1 cellular context compared by ENCODE assay signal in genomic region chr5:79514391-79515105, GRCh38.
A peak's percentile ranks its signal among the peaks of the same experiment; 100 is the strongest.
TF ChIP-seq lines count a peak whose summit lies in the region.

No MANE protein-coding gene starts in this region.

TF ChIP-seq in HepG2, 621 proteins besides CTCF, POLR2A, EP300 and RAD21 (continued from another document and continues in another):
- TF ChIP-seq CAMTA2 (CRISPR knock-in tag; IDR thresholded peaks at IDR 0.05; ENCODE audit: borderline replicate concordance), result no peak
- TF ChIP-seq HMG20A (CRISPR knock-in tag; IDR thresholded peaks at IDR 0.05; ENCODE audit: borderline replicate concordance), result no peak; the same call in 1 of the 2 replicates
- 0 out of 2 replicates have a peak, but pooled peaks have one; percentile 60 for TF ChIP-seq SAFB2 (CRISPR knock-in tag; IDR thresholded peaks at IDR 0.05; ENCODE audit: borderline replicate concordance, low read depth)
- peak; percentile 68; the same call in 1 of the 2 replicates for TF ChIP-seq ZGPAT (CRISPR knock-in tag; IDR thresholded peaks at IDR 0.05)
- TF ChIP-seq NFE2L1 (CRISPR knock-in tag; IDR thresholded peaks at IDR 0.05; ENCODE audit: borderline replicate concordance), result no peak
- 0 out of 2 replicates have a peak, but pooled peaks have one; percentile 14 for TF ChIP-seq RELA (CRISPR knock-in tag; IDR thresholded peaks at IDR 0.05)
- TF ChIP-seq IKZF4 (CRISPR knock-in tag; IDR thresholded peaks at IDR 0.05; ENCODE audit: borderline replicate concordance, low read depth, not compliant biosample characterization), result no peak
- TF ChIP-seq PREB (CRISPR knock-in tag; IDR thresholded peaks at IDR 0.05), result no peak
- no peak for TF ChIP-seq STAG1 (CRISPR knock-in tag; IDR thresholded peaks at IDR 0.05)
- TF ChIP-seq HHEX (CRISPR knock-in tag; IDR thresholded peaks at IDR 0.05), result no peak
- no peak for TF ChIP-seq CENPT (CRISPR knock-in tag; IDR thresholded peaks at IDR 0.05; ENCODE audit: low read depth)
- TF ChIP-seq ZNF142 (CRISPR knock-in tag; IDR thresholded peaks at IDR 0.05), result peak; percentile 13; the same call in 1 of the 2 replicates
- TF ChIP-seq ZSCAN9 (CRISPR knock-in tag; IDR thresholded peaks at IDR 0.05; ENCODE audit: borderline replicate concordance), result peak; percentile 42; the same call in 1 of the 2 replicates
- TF ChIP-seq THYN1 (CRISPR knock-in tag; IDR thresholded peaks at IDR 0.05; ENCODE audit: borderline replicate concordance, low read depth), result no peak
- TF ChIP-seq ZNF256 (CRISPR knock-in tag; conservative IDR thresholded peaks at IDR 0.05), result no peak
- 0 out of 2 replicates have a peak, but pooled peaks have one; percentile 30 for TF ChIP-seq HOXA9 (CRISPR knock-in tag; IDR thresholded peaks at IDR 0.05; ENCODE audit: borderline replicate concordance)
- no peak; the same call in 1 of the 2 replicates for TF ChIP-seq KDM5A (IDR thresholded peaks at IDR 0.05; ENCODE audit: borderline replicate concordance, low read length)
- 0 out of 2 replicates have a peak, but pooled peaks have one; percentile 17 for TF ChIP-seq ZBTB42 (CRISPR knock-in tag; IDR thresholded peaks at IDR 0.05)
- no peak for TF ChIP-seq ZMAT3 (CRISPR knock-in tag; conservative IDR thresholded peaks at IDR 0.05)
- TF ChIP-seq TRIM22 (IDR thresholded peaks at IDR 0.05), result no peak
- TF ChIP-seq KLF9 (CRISPR knock-in tag; IDR thresholded peaks at IDR 0.05; ENCODE audit: low read depth), result no peak
- TF ChIP-seq USF2 (IDR thresholded peaks at IDR 0.05; ENCODE audit: low read depth, low read length), result no peak
- TF ChIP-seq USF2 (CRISPR knock-in tag; IDR thresholded peaks at IDR 0.05; ENCODE audit: borderline replicate concordance), result peak; percentile 93; the same call in 1 of the 2 replicates
- peak; percentile 69; the same call in 1 of the 2 replicates for TF ChIP-seq ZBTB20 (CRISPR knock-in tag; IDR thresholded peaks at IDR 0.05; ENCODE audit: borderline replicate concordance, low read depth)
- TF ChIP-seq ZNF672 (CRISPR knock-in tag; IDR thresholded peaks at IDR 0.05), result 0 out of 2 replicates have a peak, but pooled peaks have one; percentile 66
- no peak for TF ChIP-seq JDP2 (CRISPR knock-in tag; IDR thresholded peaks at IDR 0.05; ENCODE audit: borderline replicate concordance)
- peak; percentile 38; the same call in 1 of the 2 replicates for TF ChIP-seq ZNF281 (CRISPR knock-in tag; IDR thresholded peaks at IDR 0.05; ENCODE audit: borderline replicate concordance)
- no peak for TF ChIP-seq HMGA1 (CRISPR knock-in tag; conservative IDR thresholded peaks at IDR 0.05)
- TF ChIP-seq POGK (CRISPR knock-in tag; conservative IDR thresholded peaks at IDR 0.05), result peak; percentile 89
- no peak for TF ChIP-seq ZNF720 (CRISPR knock-in tag; IDR thresholded peaks at IDR 0.05)
- no peak; the same call in 1 of the 2 replicates for TF ChIP-seq ZBTB7A (CRISPR knock-in tag; IDR thresholded peaks at IDR 0.05)
- TF ChIP-seq JUND (CRISPR knock-in tag; IDR thresholded peaks at IDR 0.05), result no peak; the same call in 1 of the 2 replicates
- TF ChIP-seq ZNF597 (CRISPR knock-in tag; IDR thresholded peaks at IDR 0.05), result no peak
- TF ChIP-seq ZKSCAN5 (CRISPR knock-in tag; IDR thresholded peaks at IDR 0.05), result peak; percentile 79; the same call in 1 of the 2 replicates
- TF ChIP-seq MAFK (conservative IDR thresholded peaks at IDR 0.05 in 1 of 2, IDR thresholded peaks at IDR 0.05 in 1 of 2; ENCODE audit: low read length in 2 of 2), result peak; percentile 87 to 90
- TF ChIP-seq ZNF362 (CRISPR knock-in tag; IDR thresholded peaks at IDR 0.05; ENCODE audit: borderline replicate concordance), result peak; percentile 61; the same call in 1 of the 2 replicates
- TF ChIP-seq PLSCR1 (CRISPR knock-in tag; IDR thresholded peaks at IDR 0.05; ENCODE audit: borderline replicate concordance), result no peak
- peak; percentile 33; the same call in 1 of the 2 replicates for TF ChIP-seq FOXA3 (CRISPR knock-in tag; IDR thresholded peaks at IDR 0.05)
- TF ChIP-seq ZNF556 (CRISPR knock-in tag; IDR thresholded peaks at IDR 0.05; ENCODE audit: borderline replicate concordance), result peak; percentile 52; the same call in 1 of the 2 replicates
